In genomic region chr17:61401280-61402072, GRCh38 we compare ENCODE assay signal across 9 cellular contexts. TPM values are rescaled to one million over a fixed set of nuclear protein-coding genes. Genes with fewer than 3 reads are reported as not detected.
A peak's percentile ranks its signal among the peaks of the same experiment; 100 is the strongest.
DNase-seq lines count a peak whose midpoint lies in the region; ATAC-seq and TF ChIP-seq lines count a peak whose summit lies in the region.
"Had no signal": no experiment of that assay in that cellular context is flagged by ENCODE, and none has a peak within 500 bp of the region (broad histone marks: within the 10 kb centered on the region; RNA-seq: fewer than 3 reads in every experiment).

No MANE protein-coding gene starts in this region.

- no peak overlapping the region for H2BK5ac ChIP-seq in mesenchymal stem cell (ENCODE audit: low read depth, low read length, poor library complexity, severe bottlenecking)

- POLR2A ChIA-PET in activated CD4-positive, alpha-beta T cell treated with anti-CD3 and anti-CD28 coated beads, Interleukin-2, amount 10 ng/mL, durations not matched to agents 7 days and 5 days (lab: Charles Lee): no interaction called here

- H2BK15ac ChIP-seq in mesenchymal stem cell (ENCODE audit: low read depth, poor library complexity, severe bottlenecking): no peak overlapping the region

- CTCF ChIA-PET in activated CD4-positive, alpha-beta T cell treated with anti-CD3 and anti-CD28 coated beads, Interleukin-2, amount 10 ng/mL, durations not matched to agents 7 days and 5 days (lab: Charles Lee): interaction anchor here (1.0 to 3.4 kb wide), 2 partner anchors 10 to 46 kb away, joined by 3 to 17 read pairs; no protein-coding TSS in a partner anchor

- peak overlapping the region; percentile 44 for H4K91ac ChIP-seq in mesenchymal stem cell (ENCODE audit: low read length)

- H2AFZ ChIP-seq in mesenchymal stem cell (ENCODE audit: low read depth, low read length): no peak overlapping the region

- H2BK120ac ChIP-seq in mesenchymal stem cell (ENCODE audit: low read depth, low read length): peak overlapping the region; percentile 88

- DNase-seq in activated CD4-positive, alpha-beta T cell treated with anti-CD3 and anti-CD28 coated beads, Interleukin-2, amount 10 ng/mL, durations not matched to agents 7 days and 5 days: no peak
- DNase-seq in activated CD4-positive, alpha-beta T cell treated with anti-CD3 and anti-CD28 coated beads for 48 hours: no peak
- no peak for DNase-seq in breast epithelium (ENCODE audit: low spot score in 2 of 2)
- peak; percentile 42 for DNase-seq in mesenchymal stem cell
- DNase-seq in thyroid gland: no peak
- DNase-seq in NCI-H69 (lab: John Stamatoyannopoulos, UW): no peak
- no peak for DNase-seq in COLO668 (lab: John Stamatoyannopoulos, UW; ENCODE audit: unreplicated experiment)
- DNase-seq: C1 segment of cervical spinal cord had no signal

- 10% methylated on average over 29 of the region's 29 CpGs for WGBS in mesenchymal stem cell
- WGBS in thyroid gland, 2 donors: 48 to 49% methylated on average over 25 to 26 of the region's 29 CpGs

- H3K4me3 ChIP-seq in breast epithelium (peak overlapping the region; percentile 53 to 95 (median 68)), mesenchymal stem cell (ENCODE audit: insufficient read depth in 1 of 2, low read depth in 1 of 2, low read length in 2 of 2) (peak overlapping the region in 1 of 2 experiments; percentile 81), thyroid gland (replicated peaks in 1 of 3) (peak overlapping the region in 1 of 3 donors; percentile 73)

- intact Hi-C loops in breast epithelium (cut with DNase I; ENCODE audit: low total_unique reads) (loop anchor here (5.0 kb wide), 1 partner anchor 679 kb away; no protein-coding TSS in a partner anchor), thyroid gland (cut with DNase I) (no loop called here)

- ATAC-seq in GM19023 (IDR thresholded peaks at IDR 0.05; ENCODE audit: unreplicated experiment): no peak

- TF ChIP-seq CTCF in breast epithelium (IDR thresholded peaks at IDR 0.05) (no peak), thyroid gland (IDR thresholded peaks at IDR 0.05) (no peak)

- H3K4me1 Mint-ChIP-seq in activated CD4-positive, alpha-beta T cell treated with anti-CD3 and anti-CD28 coated beads, Interleukin-2, amount 10 ng/mL, durations not matched to agents 7 days and 5 days: peaks cover 29% of the 10 kb centered on the region

- peak overlapping the region in 1 of 2 experiments; percentile 1 for H3K23ac ChIP-seq in mesenchymal stem cell (ENCODE audit: low read length in 2 of 2)

- H3K79me1 ChIP-seq in mesenchymal stem cell (replicated peaks; ENCODE audit: low read length, poor library complexity, severe bottlenecking): no peaks in the 10 kb centered on the region

- H3K9me3 Mint-ChIP-seq in activated CD4-positive, alpha-beta T cell treated with anti-CD3 and anti-CD28 coated beads, Interleukin-2, amount 10 ng/mL, durations not matched to agents 7 days and 5 days: no peaks in the 10 kb centered on the region

- H2AK5ac ChIP-seq in mesenchymal stem cell (ENCODE audit: low read length, severe bottlenecking): no peak overlapping the region

- peak overlapping the region in 1 of 2 experiments; percentile 5 for H3K14ac ChIP-seq in mesenchymal stem cell (ENCODE audit: low read length in 2 of 2)

- H3K18ac ChIP-seq in mesenchymal stem cell (ENCODE audit: low read depth in 1 of 2, low read length in 2 of 2): peak overlapping the region; percentile 79 to 87

- H3K36me3 ChIP-seq in breast epithelium (no peaks in the 10 kb centered on the region), mesenchymal stem cell (ENCODE audit: control insufficient read depth in 1 of 2, insufficient read depth in 2 of 2, low read depth in 1 of 2, low read length in 2 of 2) (peaks cover 2 to 32% of the 10 kb centered on the region in 2 experiments), thyroid gland (peaks cover 8 to 22% of the 10 kb centered on the region in 2 donors)

- H3K4me3 Mint-ChIP-seq in activated CD4-positive, alpha-beta T cell treated with anti-CD3 and anti-CD28 coated beads, Interleukin-2, amount 10 ng/mL, durations not matched to agents 7 days and 5 days: peak overlapping the region; percentile 38

- no peak for TF ChIP-seq POLR2A in breast epithelium (IDR thresholded peaks at IDR 0.05)
- no peak for TF ChIP-seq POLR2A in thyroid gland (IDR thresholded peaks at IDR 0.05)

- H3K9me3 ChIP-seq in breast epithelium: no peaks in the 10 kb centered on the region
- no peaks in the 10 kb centered on the region for H3K9me3 ChIP-seq in mesenchymal stem cell (ENCODE audit: control insufficient read depth, low read length)
- no peaks in the 10 kb centered on the region for H3K9me3 ChIP-seq in thyroid gland

- H3K4me1 ChIP-seq in breast epithelium (peaks cover 0 to 3% of the 10 kb centered on the region in 2 donors), mesenchymal stem cell (ENCODE audit: control insufficient read depth, insufficient read depth, low read depth, low read length) (peaks cover 55% of the 10 kb centered on the region), thyroid gland (peaks cover 24 to 68% of the 10 kb centered on the region in 2 donors)

- peak overlapping the region; percentile 6 to 17 for H2BK12ac ChIP-seq in mesenchymal stem cell (ENCODE audit: low read length in 2 of 2)

- peak overlapping the region; percentile 93 for H3K9ac ChIP-seq in mesenchymal stem cell (ENCODE audit: low read length)

- peaks cover 12 to 28% of the 10 kb centered on the region in 2 donors for H3K27me3 ChIP-seq in breast epithelium
- H3K27me3 ChIP-seq in mesenchymal stem cell (ENCODE audit: control insufficient read depth in 1 of 2, insufficient read depth in 1 of 2, low read length in 2 of 2): peaks cover 0 to 77% of the 10 kb centered on the region in 2 experiments
- H3K27me3 ChIP-seq in thyroid gland: peaks cover 40% of the 10 kb centered on the region

- H3K27ac ChIP-seq in breast epithelium: peak overlapping the region; percentile 71 to 94
- H3K27ac ChIP-seq in mesenchymal stem cell (ENCODE audit: low read length, poor library complexity, severe bottlenecking): no peak overlapping the region
- peak overlapping the region; percentile 69 to 91 (median 75) for H3K27ac ChIP-seq in thyroid gland

- H3K4me2 ChIP-seq in mesenchymal stem cell (ENCODE audit: low read length, poor library complexity, severe bottlenecking): no peak overlapping the region

- H3K36me3 Mint-ChIP-seq in activated CD4-positive, alpha-beta T cell treated with anti-CD3 and anti-CD28 coated beads, Interleukin-2, amount 10 ng/mL, durations not matched to agents 7 days and 5 days (ENCODE audit: low read depth): no peaks in the 10 kb centered on the region

- H4K8ac ChIP-seq in mesenchymal stem cell (ENCODE audit: low read length): peak overlapping the region; percentile 67

- no peak overlapping the region for H3K27ac Mint-ChIP-seq in activated CD4-positive, alpha-beta T cell treated with anti-CD3 and anti-CD28 coated beads, Interleukin-2, amount 10 ng/mL, durations not matched to agents 7 days and 5 days

- H3K4ac ChIP-seq in mesenchymal stem cell (ENCODE audit: low read depth in 1 of 2, low read length in 2 of 2): peak overlapping the region; percentile 20 to 42

- H3K27me3 Mint-ChIP-seq in activated CD4-positive, alpha-beta T cell treated with anti-CD3 and anti-CD28 coated beads, Interleukin-2, amount 10 ng/mL, durations not matched to agents 7 days and 5 days: peaks cover 61% of the 10 kb centered on the region

RNA-seq across cellular contexts. Expression of gene TBX2, which starts 1.8 kb away (rescaled TPM):
- not detected for total RNA-seq in activated CD4-positive, alpha-beta T cell treated with anti-CD3 and anti-CD28 coated beads, Interleukin-2, amount 10 ng/mL, durations not matched to agents 7 days and 5 days
- total RNA-seq in breast epithelium (1 to 10 TPM; 4.8 to 8.5 (median 5.7) TPM), thyroid gland (10 to 100 TPM in 2 of 4 donors, 1 to 10 TPM in 2; 5.3 to 20.2 (median 11.0) TPM)
- 118 TPM for polyA plus RNA-seq in mesenchymal stem cell (2013, experiment 1 of 2)
- 123 TPM for polyA plus RNA-seq in mesenchymal stem cell (2013, experiment 2 of 2)

RNA-seq across cellular contexts. Expression of gene TBX4, which starts 50.7 kb away (rescaled TPM):
- not detected for total RNA-seq in activated CD4-positive, alpha-beta T cell treated with anti-CD3 and anti-CD28 coated beads, Interleukin-2, amount 10 ng/mL, durations not matched to agents 7 days and 5 days
- total RNA-seq in breast epithelium (under 1 TPM in 1 of 3 donors, not detected in 2; 0.80 TPM), thyroid gland (under 1 TPM in 1 of 4 donors, not detected in 3; 0.54 TPM)
- polyA plus RNA-seq in mesenchymal stem cell (2013, experiment 1 of 2): not detected
- not detected for polyA plus RNA-seq in mesenchymal stem cell (2013, experiment 2 of 2)

Comparison
In these comparisons a context has a peak if more than half of its experiments do, and no peak if none do; other contexts are left out.
1. RNA of gene TBX2, which starts 1.8 kb away (total RNA-seq): 5.3 to 20.2 TPM in thyroid gland and 4.8 to 8.5 TPM in breast epithelium; not detected in activated CD4-positive, alpha-beta T cell treated with anti-CD3 and anti-CD28 coated beads, Interleukin-2, amount 10 ng/mL, durations not matched to agents 7 days and 5 days; every median in the first group is over 4 times any median in the second.